ENCODE assay signal across 14 cellular contexts in genomic region chr4:39435875-39436563, GRCh38. TPM values are rescaled to one million over a fixed set of nuclear protein-coding genes. Genes with fewer than 3 reads are reported as not detected.
DNase-seq lines count a peak whose midpoint lies in the region; ATAC-seq and TF ChIP-seq lines count a peak whose summit lies in the region.
"Had no signal": no experiment of that assay in that cellular context is flagged by ENCODE, and none has a peak within 500 bp of the region (broad histone marks: within the 10 kb centered on the region; RNA-seq: fewer than 3 reads in every experiment).

No MANE protein-coding gene starts in this region.

- H3K27me3 Mint-ChIP-seq in activated T-cell treated with anti-CD3 and anti-CD28 coated beads, Interleukin-2, amount 50 U/mL, for 4 hours (ENCODE audit: low read depth): peaks cover 7% of the 10 kb centered on the region

- H4K20me1 ChIP-seq in OCI-LY3 (ENCODE audit: insufficient read depth, low read length): no peaks in the 10 kb centered on the region

- H3K27ac ChIP-seq in OCI-LY3 (ENCODE audit: low read length) (no peak overlapping the region), trophoblast cell (ENCODE audit: low read depth, low read length) (no peak overlapping the region), suprapubic skin (no peak overlapping the region)
- H3K27ac ChIP-seq: thoracic aorta had no signal

- H3K4me3 ChIP-seq in OCI-LY3 (ENCODE audit: low read length): peak overlapping the region; percentile 73
- H3K4me3 ChIP-seq in epithelial cell of proximal tubule (ENCODE audit: low read depth, low read length): no peak overlapping the region
- no peak overlapping the region for H3K4me3 ChIP-seq in trophoblast cell (ENCODE audit: low read depth, low read length)
- no peak overlapping the region for H3K4me3 ChIP-seq in suprapubic skin
- H3K4me3 ChIP-seq: smooth muscle cell, thoracic aorta had no signal

- TF ChIP-seq EP300 in suprapubic skin (IDR thresholded peaks at IDR 0.05): no peak

- peak overlapping the region; percentile 88 for H2AFZ ChIP-seq in OCI-LY3 (ENCODE audit: low read depth, low read length)
- H2AFZ ChIP-seq in trophoblast cell (ENCODE audit: insufficient read depth, low read length, poor library complexity): no peak overlapping the region

- H3K14ac ChIP-seq in trophoblast cell (ENCODE audit: low read length): no peak overlapping the region

- no peak for TF ChIP-seq POLR2A in suprapubic skin (IDR thresholded peaks at IDR 0.05)

- ATAC-seq in GM18498 (IDR thresholded peaks at IDR 0.05; ENCODE audit: unreplicated experiment): no peak
- ATAC-seq in activated T-cell treated with anti-CD3 and anti-CD28 coated beads, Interleukin-2, amount 50 U/mL, for 4 hours: no peak
- ATAC-seq: natural killer cell had no signal

- H4K8ac ChIP-seq in trophoblast cell (ENCODE audit: low read depth, low read length): no peak overlapping the region

- H3K4me1 ChIP-seq in OCI-LY3 (ENCODE audit: low read length): peaks cover 6% of the 10 kb centered on the region
- no peaks in the 10 kb centered on the region for H3K4me1 ChIP-seq in trophoblast cell (ENCODE audit: control insufficient read depth in 1 of 2, insufficient read depth in 2 of 2, low read length in 2 of 2)
- no peaks in the 10 kb centered on the region for H3K4me1 ChIP-seq in suprapubic skin

- H3K79me1 ChIP-seq in trophoblast cell (ENCODE audit: low read length): no peaks in the 10 kb centered on the region

- H3K23ac ChIP-seq in trophoblast cell (ENCODE audit: low read length): no peak overlapping the region

- no peaks in the 10 kb centered on the region for H3K4me1 Mint-ChIP-seq in activated T-cell treated with anti-CD3 and anti-CD28 coated beads, Interleukin-2, amount 50 U/mL, for 4 hours (ENCODE audit: low read depth)
- H3K4me1 Mint-ChIP-seq: activated naive CD8-positive, alpha-beta T cell treated with anti-CD3 and anti-CD28 coated beads, Interleukin-2, amount 10 ng/mL, durations not matched to agents 7 days and 5 days; natural killer cell had no signal

- H3K9me3 ChIP-seq in OCI-LY3 (ENCODE audit: insufficient read depth, low read length) (no peaks in the 10 kb centered on the region), trophoblast cell (ENCODE audit: insufficient read depth, low read depth, low read length) (no peaks in the 10 kb centered on the region), suprapubic skin (no peaks in the 10 kb centered on the region)
- H3K9me3 ChIP-seq: thoracic aorta had no signal

- H4K91ac ChIP-seq in trophoblast cell (ENCODE audit: low read depth, low read length): no peak overlapping the region

- no peak overlapping the region for H2AK5ac ChIP-seq in trophoblast cell (ENCODE audit: low read length)

- H3K79me2 ChIP-seq in OCI-LY3 (ENCODE audit: low read length) (no peaks in the 10 kb centered on the region), trophoblast cell (ENCODE audit: control insufficient read depth, insufficient read depth, low read length, poor library complexity) (no peaks in the 10 kb centered on the region)

- no peak overlapping the region for H3K18ac ChIP-seq in trophoblast cell (ENCODE audit: low read length)

- TF ChIP-seq CTCF in GM12873 (IDR thresholded peaks at IDR 0.05; ENCODE audit: insufficient read depth, low read depth, low read length, missing control alignments): peak; percentile 25
- TF ChIP-seq CTCF in OCI-LY3 (IDR thresholded peaks at IDR 0.05; ENCODE audit: low read depth, low read length): peak; percentile 74
- peak; percentile 36 for TF ChIP-seq CTCF in epithelial cell of proximal tubule (conservative IDR thresholded peaks at IDR 0.05; ENCODE audit: low read depth, low read length)
- TF ChIP-seq CTCF in suprapubic skin (IDR thresholded peaks at IDR 0.05): no peak

- no peak overlapping the region for H3K4me3 Mint-ChIP-seq in activated T-cell treated with anti-CD3 and anti-CD28 coated beads, Interleukin-2, amount 50 U/mL, for 4 hours
- H3K4me3 Mint-ChIP-seq: activated naive CD8-positive, alpha-beta T cell treated with anti-CD3 and anti-CD28 coated beads, Interleukin-2, amount 10 ng/mL, durations not matched to agents 7 days and 5 days; natural killer cell had no signal

- no peak overlapping the region for H3K4ac ChIP-seq in trophoblast cell (ENCODE audit: low read depth, low read length)

- no peak overlapping the region for H3K9ac ChIP-seq in OCI-LY3 (ENCODE audit: low read length)
- no peak overlapping the region for H3K9ac ChIP-seq in trophoblast cell (ENCODE audit: low read length)

- H2BK12ac ChIP-seq in trophoblast cell (ENCODE audit: low read length): no peak overlapping the region

- H3K36me3 ChIP-seq in OCI-LY3 (replicated peaks; ENCODE audit: low read depth, low read length) (no peaks in the 10 kb centered on the region), trophoblast cell (ENCODE audit: control insufficient read depth in 1 of 2, insufficient read depth in 2 of 2, low read length in 2 of 2) (no peaks in the 10 kb centered on the region), suprapubic skin (no peaks in the 10 kb centered on the region)
- H3K36me3 ChIP-seq: thoracic aorta had no signal

- H3K27me3 ChIP-seq in OCI-LY3 (ENCODE audit: low read depth, low read length) (0 out of 2 replicates have a peak, but pooled peaks cover 2% of the 10 kb centered on the region), trophoblast cell (ENCODE audit: insufficient read depth, low read length) (no peaks in the 10 kb centered on the region), suprapubic skin (no peaks in the 10 kb centered on the region)

- H2BK5ac ChIP-seq in trophoblast cell (ENCODE audit: low read depth, low read length, poor library complexity): no peak overlapping the region

- no peaks in the 10 kb centered on the region for H3K36me3 Mint-ChIP-seq in activated T-cell treated with anti-CD3 and anti-CD28 coated beads, Interleukin-2, amount 50 U/mL, for 4 hours (ENCODE audit: insufficient read depth)
- H3K36me3 Mint-ChIP-seq: activated naive CD8-positive, alpha-beta T cell treated with anti-CD3 and anti-CD28 coated beads, Interleukin-2, amount 10 ng/mL, durations not matched to agents 7 days and 5 days; natural killer cell had no signal

- DNase-seq in epithelial cell of proximal tubule (ENCODE audit: low read depth): no peak
- DNase-seq in trophoblast cell: peak; percentile 41 to 57
- DNase-seq in suprapubic skin (ENCODE audit: low spot score in 2 of 2): no peak
- DNase-seq in activated T-cell treated with anti-CD3 and anti-CD28 coated beads, Interleukin-2, amount 50 U/mL, for 4 hours: no peak
- DNase-seq: activated naive CD8-positive, alpha-beta T cell treated with anti-CD3 and anti-CD28 coated beads, Interleukin-2, amount 10 ng/mL, durations not matched to agents 7 days and 5 days; natural killer cell; NCI-H1048; Right ventricle myocardium superior had no signal

- peak overlapping the region; percentile 89 for H3K4me2 ChIP-seq in OCI-LY3 (ENCODE audit: low read length)
- no peak overlapping the region for H3K4me2 ChIP-seq in trophoblast cell (ENCODE audit: low read length)
- H3K4me2 ChIP-seq: smooth muscle cell had no signal

- H2BK120ac ChIP-seq in trophoblast cell (ENCODE audit: insufficient read depth, low read length, poor library complexity): no peak overlapping the region

- WGBS in trophoblast cell (ENCODE audit: extremely low coverage, insufficient coverage, insufficient read length): no CpG with 5 or more reads among the region's 7 CpGs
- WGBS in suprapubic skin: 51% methylated on average over 7 of the region's 7 CpGs

- H3K9me3 Mint-ChIP-seq in activated T-cell treated with anti-CD3 and anti-CD28 coated beads, Interleukin-2, amount 50 U/mL, for 4 hours: no peaks in the 10 kb centered on the region
- H3K9me3 Mint-ChIP-seq: activated naive CD8-positive, alpha-beta T cell treated with anti-CD3 and anti-CD28 coated beads, Interleukin-2, amount 10 ng/mL, durations not matched to agents 7 days and 5 days; natural killer cell had no signal

- no peak overlapping the region for H4K12ac ChIP-seq in trophoblast cell (ENCODE audit: low read depth, low read length)

RNA-seq across cellular contexts. Expression of gene RPL9, which starts 22.7 kb away (rescaled TPM):
- total RNA-seq in epithelial cell of proximal tubule (3,007 and 3,128 TPM in 2 replicates), suprapubic skin (1,000 to 10,000 TPM; 1,970 to 4,157 (median 3,139) TPM)
- 1,848 and 1,853 TPM in 2 replicates for polyA plus RNA-seq in trophoblast cell (2013)
- total RNA-seq in activated T-cell treated with anti-CD3 and anti-CD28 coated beads, Interleukin-2, amount 50 U/mL, for 4 hours: 1,000 to 10,000 TPM; 2,182 to 2,398 (median 2,351) TPM

RNA-seq across cellular contexts. Expression of gene LIAS, which starts 22.8 kb away (rescaled TPM):
- total RNA-seq in epithelial cell of proximal tubule: 10.9 and 13.5 TPM in 2 replicates
- polyA plus RNA-seq in trophoblast cell (2013): 8.6 and 9.6 TPM in 2 replicates
- 10 to 100 TPM in 3 of 4 donors, 1 to 10 TPM in 1; 8.9 to 21.4 (median 19.0) TPM for total RNA-seq in suprapubic skin
- total RNA-seq in activated T-cell treated with anti-CD3 and anti-CD28 coated beads, Interleukin-2, amount 50 U/mL, for 4 hours: 10 to 100 TPM; 36.2 to 38.7 (median 36.5) TPM

RNA-seq across cellular contexts. Expression of gene KLB, which starts 29.3 kb away (rescaled TPM):
- total RNA-seq in epithelial cell of proximal tubule: not detected in 2 replicates
- polyA plus RNA-seq in trophoblast cell (2013): 0.71 and 0.79 TPM in 2 replicates
- total RNA-seq in suprapubic skin: under 1 TPM; 0.34 to 0.76 (median 0.68) TPM
- total RNA-seq in activated T-cell treated with anti-CD3 and anti-CD28 coated beads, Interleukin-2, amount 50 U/mL, for 4 hours: not detected
- total RNA-seq: activated naive CD8-positive, alpha-beta T cell treated with anti-CD3 and anti-CD28 coated beads, Interleukin-2, amount 10 ng/mL, durations not matched to agents 7 days and 5 days; NCI-H460; thoracic aorta had no signal
- polyA plus RNA-seq: smooth muscle cell had no signal

Comparison
In these comparisons a context has a peak if more than half of its experiments do, and no peak if none do; other contexts are left out.
1. CTCF ChIP-seq: peak in GM12873 (single experiment), OCI-LY3 (single experiment) and epithelial cell of proximal tubule (single experiment); none in suprapubic skin (0 of 2).
2. DNase-seq: peak in trophoblast cell (2 of 2); none in epithelial cell of proximal tubule (single experiment), suprapubic skin (0 of 2) and activated T-cell treated with anti-CD3 and anti-CD28 coated beads, Interleukin-2, amount 50 U/mL, for 4 hours (single experiment).